Comparison of ENCODE assay signal across 1 cellular context in the genomic region with DNA sequence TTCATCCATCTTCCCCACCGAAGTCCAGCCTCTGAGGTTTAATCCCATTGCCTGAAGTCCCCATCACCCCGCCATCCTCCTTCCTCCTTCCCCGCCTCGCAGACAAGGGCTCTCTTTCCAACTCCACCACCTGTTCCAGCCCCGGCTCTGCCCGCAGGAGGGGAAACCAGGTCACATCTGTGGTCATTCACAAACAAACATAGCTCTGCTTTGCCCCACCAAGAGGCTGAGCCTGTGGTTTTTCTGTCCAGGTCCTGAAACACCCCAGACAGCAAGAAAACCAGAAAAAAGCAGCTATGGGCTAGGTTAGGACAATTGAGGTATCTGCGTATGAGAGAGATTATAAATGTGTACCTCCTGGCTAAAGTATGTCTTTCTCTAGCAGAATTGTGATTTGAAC.
TF ChIP-seq lines count a peak whose summit lies in the region.

No MANE protein-coding gene starts in this region.

TF ChIP-seq in GM23338, 12 proteins besides CTCF, POLR2A, EP300 and RAD21 (continued from another document):
- TF ChIP-seq, protein P1, sequence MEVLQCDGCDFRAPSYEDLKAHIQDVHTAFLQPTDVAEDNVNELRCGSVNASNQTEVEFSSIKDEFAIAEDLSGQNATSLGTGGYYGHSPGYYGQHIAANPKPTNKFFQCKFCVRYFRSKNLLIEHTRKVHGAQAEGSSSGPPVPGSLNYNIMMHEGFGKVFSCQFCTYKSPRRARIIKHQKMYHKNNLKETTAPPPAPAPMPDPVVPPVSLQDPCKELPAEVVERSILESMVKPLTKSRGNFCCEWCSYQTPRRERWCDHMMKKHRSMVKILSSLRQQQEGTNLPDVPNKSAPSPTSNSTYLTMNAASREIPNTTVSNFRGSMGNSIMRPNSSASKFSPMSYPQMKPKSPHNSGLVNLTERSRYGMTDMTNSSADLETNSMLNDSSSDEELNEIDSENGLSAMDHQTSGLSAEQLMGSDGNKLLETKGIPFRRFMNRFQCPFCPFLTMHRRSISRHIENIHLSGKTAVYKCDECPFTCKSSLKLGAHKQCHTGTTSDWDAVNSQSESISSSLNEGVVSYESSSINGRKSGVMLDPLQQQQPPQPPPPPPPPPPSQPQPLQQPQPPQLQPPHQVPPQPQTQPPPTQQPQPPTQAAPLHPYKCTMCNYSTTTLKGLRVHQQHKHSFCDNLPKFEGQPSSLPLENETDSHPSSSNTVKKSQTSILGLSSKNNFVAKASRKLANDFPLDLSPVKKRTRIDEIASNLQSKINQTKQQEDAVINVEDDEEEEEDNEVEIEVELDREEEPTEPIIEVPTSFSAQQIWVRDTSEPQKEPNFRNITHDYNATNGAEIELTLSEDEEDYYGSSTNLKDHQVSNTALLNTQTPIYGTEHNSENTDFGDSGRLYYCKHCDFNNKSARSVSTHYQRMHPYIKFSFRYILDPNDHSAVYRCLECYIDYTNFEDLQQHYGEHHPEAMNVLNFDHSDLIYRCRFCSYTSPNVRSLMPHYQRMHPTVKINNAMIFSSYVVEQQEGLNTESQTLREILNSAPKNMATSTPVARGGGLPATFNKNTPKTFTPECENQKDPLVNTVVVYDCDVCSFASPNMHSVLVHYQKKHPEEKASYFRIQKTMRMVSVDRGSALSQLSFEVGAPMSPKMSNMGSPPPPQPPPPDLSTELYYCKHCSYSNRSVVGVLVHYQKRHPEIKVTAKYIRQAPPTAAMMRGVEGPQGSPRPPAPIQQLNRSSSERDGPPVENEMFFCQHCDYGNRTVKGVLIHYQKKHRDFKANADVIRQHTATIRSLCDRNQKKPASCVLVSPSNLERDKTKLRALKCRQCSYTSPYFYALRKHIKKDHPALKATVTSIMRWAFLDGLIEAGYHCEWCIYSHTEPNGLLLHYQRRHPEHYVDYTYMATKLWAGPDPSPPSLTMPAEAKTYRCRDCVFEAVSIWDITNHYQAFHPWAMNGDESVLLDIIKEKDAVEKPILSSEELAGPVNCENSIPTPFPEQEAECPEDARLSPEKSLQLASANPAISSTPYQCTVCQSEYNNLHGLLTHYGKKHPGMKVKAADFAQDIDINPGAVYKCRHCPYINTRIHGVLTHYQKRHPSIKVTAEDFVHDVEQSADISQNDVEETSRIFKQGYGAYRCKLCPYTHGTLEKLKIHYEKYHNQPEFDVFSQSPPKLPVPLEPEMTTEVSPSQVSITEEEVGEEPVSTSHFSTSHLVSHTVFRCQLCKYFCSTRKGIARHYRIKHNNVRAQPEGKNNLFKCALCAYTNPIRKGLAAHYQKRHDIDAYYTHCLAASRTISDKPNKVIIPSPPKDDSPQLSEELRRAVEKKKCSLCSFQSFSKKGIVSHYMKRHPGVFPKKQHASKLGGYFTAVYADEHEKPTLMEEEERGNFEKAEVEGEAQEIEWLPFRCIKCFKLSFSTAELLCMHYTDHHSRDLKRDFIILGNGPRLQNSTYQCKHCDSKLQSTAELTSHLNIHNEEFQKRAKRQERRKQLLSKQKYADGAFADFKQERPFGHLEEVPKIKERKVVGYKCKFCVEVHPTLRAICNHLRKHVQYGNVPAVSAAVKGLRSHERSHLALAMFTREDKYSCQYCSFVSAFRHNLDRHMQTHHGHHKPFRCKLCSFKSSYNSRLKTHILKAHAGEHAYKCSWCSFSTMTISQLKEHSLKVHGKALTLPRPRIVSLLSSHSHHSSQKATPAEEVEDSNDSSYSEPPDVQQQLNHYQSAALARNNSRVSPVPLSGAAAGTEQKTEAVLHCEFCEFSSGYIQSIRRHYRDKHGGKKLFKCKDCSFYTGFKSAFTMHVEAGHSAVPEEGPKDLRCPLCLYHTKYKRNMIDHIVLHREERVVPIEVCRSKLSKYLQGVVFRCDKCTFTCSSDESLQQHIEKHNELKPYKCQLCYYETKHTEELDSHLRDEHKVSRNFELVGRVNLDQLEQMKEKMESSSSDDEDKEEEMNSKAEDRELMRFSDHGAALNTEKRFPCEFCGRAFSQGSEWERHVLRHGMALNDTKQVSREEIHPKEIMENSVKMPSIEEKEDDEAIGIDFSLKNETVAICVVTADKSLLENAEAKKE (CRISPR knock-in tag; IDR thresholded peaks at IDR 0.05): no peak
- TF ChIP-seq, protein P2, sequence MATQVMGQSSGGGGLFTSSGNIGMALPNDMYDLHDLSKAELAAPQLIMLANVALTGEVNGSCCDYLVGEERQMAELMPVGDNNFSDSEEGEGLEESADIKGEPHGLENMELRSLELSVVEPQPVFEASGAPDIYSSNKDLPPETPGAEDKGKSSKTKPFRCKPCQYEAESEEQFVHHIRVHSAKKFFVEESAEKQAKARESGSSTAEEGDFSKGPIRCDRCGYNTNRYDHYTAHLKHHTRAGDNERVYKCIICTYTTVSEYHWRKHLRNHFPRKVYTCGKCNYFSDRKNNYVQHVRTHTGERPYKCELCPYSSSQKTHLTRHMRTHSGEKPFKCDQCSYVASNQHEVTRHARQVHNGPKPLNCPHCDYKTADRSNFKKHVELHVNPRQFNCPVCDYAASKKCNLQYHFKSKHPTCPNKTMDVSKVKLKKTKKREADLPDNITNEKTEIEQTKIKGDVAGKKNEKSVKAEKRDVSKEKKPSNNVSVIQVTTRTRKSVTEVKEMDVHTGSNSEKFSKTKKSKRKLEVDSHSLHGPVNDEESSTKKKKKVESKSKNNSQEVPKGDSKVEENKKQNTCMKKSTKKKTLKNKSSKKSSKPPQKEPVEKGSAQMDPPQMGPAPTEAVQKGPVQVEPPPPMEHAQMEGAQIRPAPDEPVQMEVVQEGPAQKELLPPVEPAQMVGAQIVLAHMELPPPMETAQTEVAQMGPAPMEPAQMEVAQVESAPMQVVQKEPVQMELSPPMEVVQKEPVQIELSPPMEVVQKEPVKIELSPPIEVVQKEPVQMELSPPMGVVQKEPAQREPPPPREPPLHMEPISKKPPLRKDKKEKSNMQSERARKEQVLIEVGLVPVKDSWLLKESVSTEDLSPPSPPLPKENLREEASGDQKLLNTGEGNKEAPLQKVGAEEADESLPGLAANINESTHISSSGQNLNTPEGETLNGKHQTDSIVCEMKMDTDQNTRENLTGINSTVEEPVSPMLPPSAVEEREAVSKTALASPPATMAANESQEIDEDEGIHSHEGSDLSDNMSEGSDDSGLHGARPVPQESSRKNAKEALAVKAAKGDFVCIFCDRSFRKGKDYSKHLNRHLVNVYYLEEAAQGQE (IDR thresholded peaks at IDR 0.05; ENCODE audit: unreplicated experiment): no peak
- TF ChIP-seq, protein P3, sequence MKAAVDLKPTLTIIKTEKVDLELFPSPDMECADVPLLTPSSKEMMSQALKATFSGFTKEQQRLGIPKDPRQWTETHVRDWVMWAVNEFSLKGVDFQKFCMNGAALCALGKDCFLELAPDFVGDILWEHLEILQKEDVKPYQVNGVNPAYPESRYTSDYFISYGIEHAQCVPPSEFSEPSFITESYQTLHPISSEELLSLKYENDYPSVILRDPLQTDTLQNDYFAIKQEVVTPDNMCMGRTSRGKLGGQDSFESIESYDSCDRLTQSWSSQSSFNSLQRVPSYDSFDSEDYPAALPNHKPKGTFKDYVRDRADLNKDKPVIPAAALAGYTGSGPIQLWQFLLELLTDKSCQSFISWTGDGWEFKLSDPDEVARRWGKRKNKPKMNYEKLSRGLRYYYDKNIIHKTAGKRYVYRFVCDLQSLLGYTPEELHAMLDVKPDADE (IDR thresholded peaks at IDR 0.05): no peak
- TF ChIP-seq POLR2AphosphoS5 (IDR thresholded peaks at IDR 0.05; ENCODE audit: low read depth): no peak
- TF ChIP-seq ZNF114 (CRISPR knock-in tag; IDR thresholded peaks at IDR 0.05): no peak
- no peak for TF ChIP-seq NANOG (IDR thresholded peaks at IDR 0.05; ENCODE audit: borderline replicate concordance)
- TF ChIP-seq ZNF331 (CRISPR knock-in tag; IDR thresholded peaks at IDR 0.05; ENCODE audit: low read depth): no peak
